ENCODE assay signal across 18 cellular contexts in the genomic region with DNA sequence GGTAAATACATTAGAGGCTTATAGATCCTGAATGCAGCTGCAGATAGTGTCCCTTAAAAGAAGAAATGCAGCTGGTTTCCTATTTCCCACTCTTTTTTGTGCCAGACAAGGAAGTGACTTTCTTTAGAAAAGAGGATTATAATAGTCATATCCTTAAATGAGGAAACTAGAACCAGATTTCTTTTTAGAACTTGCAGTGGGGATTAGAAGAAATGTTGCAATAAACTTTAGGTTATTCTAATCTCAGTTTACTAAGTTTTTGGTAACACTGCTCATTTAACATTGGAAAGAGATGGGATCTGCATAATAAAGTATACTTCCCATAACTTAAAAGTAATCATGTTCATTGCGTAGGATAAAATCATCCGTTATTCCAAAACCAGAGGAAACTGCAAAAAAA.
DNase-seq lines count a peak whose midpoint lies in the region; ATAC-seq and TF ChIP-seq lines count a peak whose summit lies in the region.
"Had no signal": no experiment of that assay in that cellular context is flagged by ENCODE, and none has a peak within 500 bp of the region (broad histone marks: within the 10 kb centered on the region; RNA-seq: fewer than 3 reads in every experiment).

No MANE protein-coding gene starts in this region.

- H3K36me3 ChIP-seq in endodermal cell (ENCODE audit: control insufficient read depth, insufficient read depth, low read length) (no peaks in the 10 kb centered on the region), osteoblast (ENCODE audit: insufficient read depth, low read length) (no peaks in the 10 kb centered on the region), gastroesophageal sphincter (no peaks in the 10 kb centered on the region)
- H3K36me3 ChIP-seq: BLaER1, HAP-1 had no signal

- H3K27me3 ChIP-seq in endodermal cell (ENCODE audit: control insufficient read depth, insufficient read depth, low read length, poor library complexity, severe bottlenecking) (no peaks in the 10 kb centered on the region), osteoblast (ENCODE audit: insufficient read depth, low read length) (no peaks in the 10 kb centered on the region), gastroesophageal sphincter (no peaks in the 10 kb centered on the region)
- H3K27me3 ChIP-seq: BLaER1 had no signal

- H3K4me1 Mint-ChIP-seq in endodermal cell (peaks cover 36% of the 10 kb centered on the region), Calu3 (ENCODE audit: low read depth, unreplicated experiment) (no peaks in the 10 kb centered on the region)
- H3K4me1 Mint-ChIP-seq: CD8-positive, alpha-beta memory T cell had no signal

- H3K9me3 Mint-ChIP-seq in endodermal cell (no peaks in the 10 kb centered on the region), Calu3 (ENCODE audit: low read depth, unreplicated experiment) (no peaks in the 10 kb centered on the region)
- H3K9me3 Mint-ChIP-seq: HFFc6 had no signal

- H3K9ac ChIP-seq in endodermal cell (ENCODE audit: extremely low read depth, low read length, poor library complexity, severe bottlenecking) = no peak overlapping the region
- H3K9ac ChIP-seq: BLaER1 had no signal

- intact Hi-C loops in Calu3 (cut with micrococcal nuclease; ENCODE audit: unreplicated experiment) = no loop called here

- no peak overlapping the region for H3K4me3 Mint-ChIP-seq in endodermal cell
- no peak overlapping the region for H3K4me3 Mint-ChIP-seq in Calu3 (ENCODE audit: low read depth, unreplicated experiment)
- H3K4me3 Mint-ChIP-seq: CD8-positive, alpha-beta memory T cell; HFFc6 had no signal

- DNase-seq in NCI-H1092 treated with DMSO at 0.1 percent for 48 hours (lab: John Stamatoyannopoulos, UW) (peak; percentile 49), NCI-H1092 (lab: John Stamatoyannopoulos, UW) (no peak), MV-4-11 (lab: John Stamatoyannopoulos, UW) (peak; percentile 25), endodermal cell (no peak), osteoblast (ENCODE audit: insufficient read length, low spot score, missing footprints) (peak; percentile 77), Calu3 (no peak)
- no peak for DNase-seq in stimulated activated CD4-positive, alpha-beta T cell treated with anti-CD3 and anti-CD28 coated beads, Interleukin-4, amount 100 ng/mL, for 4 hours
- DNase-seq: AML-193; Caco-2; CD8-positive, alpha-beta memory T cell; DMS53; GF-D8; HFFc6 had no signal

- BruUV-seq in Calu3 (replicated peaks; lab: Mats Ljungman, UMichigan) = no TSS peak

- ATAC-seq in gastroesophageal sphincter = no peak

- peaks cover 34% of the 10 kb centered on the region for H3K79me2 ChIP-seq in osteoblast (ENCODE audit: insufficient read depth, low read length)

- H4K20me1 ChIP-seq in osteoblast (ENCODE audit: insufficient read depth, low read length) = no peaks in the 10 kb centered on the region
- H4K20me1 ChIP-seq: BLaER1 had no signal

- TF ChIP-seq POLR2A in gastroesophageal sphincter (IDR thresholded peaks at IDR 0.05) = no peak

- peaks cover 3% of the 10 kb centered on the region for H3K27me3 Mint-ChIP-seq in endodermal cell (ENCODE audit: insufficient read depth)
- H3K27me3 Mint-ChIP-seq in Calu3 (ENCODE audit: unreplicated experiment) = no peaks in the 10 kb centered on the region
- H3K27me3 Mint-ChIP-seq: CD8-positive, alpha-beta memory T cell had no signal

- H3K27ac ChIP-seq in endodermal cell (ENCODE audit: low read depth, low read length) (peak overlapping the region; percentile 71), osteoblast (ENCODE audit: low read depth, low read length) (no peak overlapping the region), gastroesophageal sphincter (no peak overlapping the region)
- H3K27ac ChIP-seq: 22Rv1, BLaER1, HL-60 had no signal

- H3K4me3 ChIP-seq in endodermal cell (ENCODE audit: low read length) (no peak overlapping the region), osteoblast (ENCODE audit: insufficient read depth, low read length) (no peak overlapping the region), gastroesophageal sphincter (no peak overlapping the region)
- H3K4me3 ChIP-seq: BLaER1, HAP-1 had no signal

- CTCF ChIA-PET in Calu3 (lab: Charles Lee) = no interaction called here

- H3K36me3 Mint-ChIP-seq in endodermal cell (ENCODE audit: low read depth) (no peaks in the 10 kb centered on the region), Calu3 (ENCODE audit: insufficient read depth, unreplicated experiment) (no peaks in the 10 kb centered on the region)
- H3K36me3 Mint-ChIP-seq: CD8-positive, alpha-beta memory T cell had no signal

- TF ChIP-seq CTCF in endodermal cell (conservative IDR thresholded peaks at IDR 0.05) = no peak
- no peak for TF ChIP-seq CTCF in osteoblast (IDR thresholded peaks at IDR 0.05; ENCODE audit: extremely low read depth, low read depth, low read length)
- TF ChIP-seq CTCF in gastroesophageal sphincter (IDR thresholded peaks at IDR 0.05) = no peak
- no peak for TF ChIP-seq CTCF in Calu3 (IDR thresholded peaks at IDR 0.05; ENCODE audit: unreplicated experiment)

- 66% methylated on average over 2 of the region's 2 CpGs; no CpG with 5 or more reads in 1 of the 2 experiments for WGBS in endodermal cell (ENCODE audit: insufficient coverage in 1 of 2, insufficient read length in 1 of 2), 2 experiments
- WGBS in gastroesophageal sphincter (ENCODE audit: low coverage in 1 of 2), 2 donors = 67 to 77% methylated on average over 2 of the region's 2 CpGs

- no peaks in the 10 kb centered on the region for H3K9me3 ChIP-seq in endodermal cell (ENCODE audit: control insufficient read depth, low read length)
- H3K9me3 ChIP-seq in osteoblast (ENCODE audit: low read depth, low read length) = no peaks in the 10 kb centered on the region
- no peaks in the 10 kb centered on the region for H3K9me3 ChIP-seq in gastroesophageal sphincter
- H3K9me3 ChIP-seq: BLaER1, Caco-2, HAP-1 had no signal

- peaks cover 10% of the 10 kb centered on the region for H3K4me1 ChIP-seq in endodermal cell (ENCODE audit: control insufficient read depth, insufficient read depth, low read length)
- no peaks in the 10 kb centered on the region for H3K4me1 ChIP-seq in osteoblast (ENCODE audit: insufficient read depth, low read length)
- peaks cover 0 to 52% (median 0%) of the 10 kb centered on the region in 3 donors for H3K4me1 ChIP-seq in gastroesophageal sphincter
- H3K4me1 ChIP-seq: BLaER1, Caco-2 had no signal

- H3K4me2 ChIP-seq in osteoblast (ENCODE audit: insufficient read depth, low read length) = no peak overlapping the region
- H3K4me2 ChIP-seq: BLaER1 had no signal

- H2AFZ ChIP-seq in osteoblast (ENCODE audit: low read length) = no peak overlapping the region

- TF ChIP-seq EP300 in gastroesophageal sphincter (IDR thresholded peaks at IDR 0.05) = no peak

- H3K27ac Mint-ChIP-seq in endodermal cell = no peak overlapping the region
- H3K27ac Mint-ChIP-seq in Calu3 (ENCODE audit: unreplicated experiment) = no peak overlapping the region
- H3K27ac Mint-ChIP-seq: CD8-positive, alpha-beta memory T cell had no signal

Comparison
In these comparisons a context has a peak if more than half of its experiments do, and no peak if none do; other contexts are left out.
1. DNase-seq: peak in NCI-H1092 treated with DMSO at 0.1 percent for 48 hours (single experiment), MV-4-11 (single experiment) and osteoblast (single experiment); none in NCI-H1092 (single experiment), endodermal cell (single experiment), stimulated activated CD4-positive, alpha-beta T cell treated with anti-CD3 and anti-CD28 coated beads, Interleukin-4, amount 100 ng/mL, for 4 hours (0 of 2) and Calu3 (single experiment).